In genomic region chr2:231124833-231125232, GRCh38 we compare ENCODE assay signal across 3 cellular contexts.
TF ChIP-seq lines count a peak whose summit lies in the region.

Gene HTR2B (minus strand): TSS chr2:231125042. CDS start chr2:231123764, 1,278 bp downstream.

TF ChIP-seq in A549, 52 proteins besides CTCF, POLR2A, EP300 and RAD21:
- TF ChIP-seq FOSL2 (IDR thresholded peaks at IDR 0.05) (no peak), FOSL2 (CRISPR knock-in tag; IDR thresholded peaks at IDR 0.05) (no peak), MAFK (IDR thresholded peaks at IDR 0.05; ENCODE audit: partially characterized antibody) (peak; percentile 43)

TF ChIP-seq in GM23338, 12 proteins besides CTCF, POLR2A, EP300 and RAD21 (continued from another document):
- TF ChIP-seq ZNF331 (CRISPR knock-in tag; IDR thresholded peaks at IDR 0.05; ENCODE audit: low read depth) (no peak), JUNB (IDR thresholded peaks at IDR 0.05; ENCODE audit: unreplicated experiment) (no peak), EZH2 (IDR thresholded peaks at IDR 0.05; ENCODE audit: low read depth, unreplicated experiment) (no peak), STAT1 (IDR thresholded peaks at IDR 0.05; ENCODE audit: unreplicated experiment) (no peak), REST (IDR thresholded peaks at IDR 0.05; ENCODE audit: unreplicated experiment) (no peak), NANOG (IDR thresholded peaks at IDR 0.05; ENCODE audit: borderline replicate concordance) (no peak), CREB1 (CRISPR knock-in tag; IDR thresholded peaks at IDR 0.05; ENCODE audit: low read depth) (no peak), EZH2phosphoT487 (IDR thresholded peaks at IDR 0.05; ENCODE audit: unreplicated experiment) (no peak), ZNF462 (CRISPR knock-in tag; IDR thresholded peaks at IDR 0.05) (no peak), POLR2AphosphoS5 (IDR thresholded peaks at IDR 0.05; ENCODE audit: low read depth) (no peak)
- TF ChIP-seq, protein P1, sequence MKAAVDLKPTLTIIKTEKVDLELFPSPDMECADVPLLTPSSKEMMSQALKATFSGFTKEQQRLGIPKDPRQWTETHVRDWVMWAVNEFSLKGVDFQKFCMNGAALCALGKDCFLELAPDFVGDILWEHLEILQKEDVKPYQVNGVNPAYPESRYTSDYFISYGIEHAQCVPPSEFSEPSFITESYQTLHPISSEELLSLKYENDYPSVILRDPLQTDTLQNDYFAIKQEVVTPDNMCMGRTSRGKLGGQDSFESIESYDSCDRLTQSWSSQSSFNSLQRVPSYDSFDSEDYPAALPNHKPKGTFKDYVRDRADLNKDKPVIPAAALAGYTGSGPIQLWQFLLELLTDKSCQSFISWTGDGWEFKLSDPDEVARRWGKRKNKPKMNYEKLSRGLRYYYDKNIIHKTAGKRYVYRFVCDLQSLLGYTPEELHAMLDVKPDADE (IDR thresholded peaks at IDR 0.05) = no peak

TF ChIP-seq in GM12878, 131 proteins besides CTCF, POLR2A, EP300 and RAD21 (continued from another document):
- peak; percentile 32; the same call in 1 of the 2 replicates for TF ChIP-seq JUNB (IDR thresholded peaks at IDR 0.05)
